Comparison of ENCODE assay signal across 8 cellular contexts in genomic region chr9:32525506-32525905, GRCh38. TPM values are rescaled to one million over a fixed set of nuclear protein-coding genes. Genes with fewer than 3 reads are reported as not detected.
DNase-seq lines count a peak whose midpoint lies in the region; ATAC-seq and TF ChIP-seq lines count a peak whose summit lies in the region.

No MANE protein-coding gene starts in this region.

- CTCF ChIA-PET in activated CD4-positive, alpha-beta T cell treated with anti-CD3 and anti-CD28 coated beads, Interleukin-2, amount 10 ng/mL, durations not matched to agents 7 days and 5 days (lab: Charles Lee): interaction anchor here (1.0 to 2.6 kb wide), 13 partner anchors 9 to 146 kb away, joined by 3 to 13 read pairs (median 4); partner anchors contain the start of gene NDUFB6
- CTCF ChIA-PET in activated CD8-positive, alpha-beta T cell treated with anti-CD3 and anti-CD28 coated beads, Interleukin-2, amount 10 ng/mL, durations not matched to agents 7 days and 5 days (lab: Charles Lee): interaction anchor here (1.0 to 3.0 kb wide), 15 partner anchors 8 to 434 kb away, joined by 3 to 53 read pairs (median 4); partner anchors contain the start of genes ACO1, NDUFB6 and SMIM27

- POLR2A ChIA-PET in activated CD4-positive, alpha-beta T cell treated with anti-CD3 and anti-CD28 coated beads, Interleukin-2, amount 10 ng/mL, durations not matched to agents 7 days and 5 days (lab: Charles Lee): interaction anchor here (0.6 to 2.5 kb wide), 2 partner anchors 18 to 25 kb away, joined by 3 to 7 read pairs; no protein-coding TSS in a partner anchor
- POLR2A ChIA-PET in activated CD8-positive, alpha-beta T cell treated with anti-CD3 and anti-CD28 coated beads, Interleukin-2, amount 10 ng/mL, durations not matched to agents 7 days and 5 days (lab: Charles Lee): interaction anchor here (0.5 to 3.7 kb wide), 13 partner anchors 19 to 1178 kb away, joined by 3 to 44 read pairs (median 3); partner anchors contain the start of genes ACO1, DNAJA1, SMIM27 and TOPORS

- H3K9me3 Mint-ChIP-seq in activated CD4-positive, alpha-beta T cell treated with anti-CD3 and anti-CD28 coated beads, Interleukin-2, amount 10 ng/mL, durations not matched to agents 7 days and 5 days: peaks cover 24% of the 10 kb centered on the region
- H3K9me3 Mint-ChIP-seq in activated CD8-positive, alpha-beta T cell treated with anti-CD3 and anti-CD28 coated beads, Interleukin-2, amount 10 ng/mL, durations not matched to agents 7 days and 5 days (ENCODE audit: insufficient read depth): no peaks in the 10 kb centered on the region

- intact Hi-C loops in left cardiac atrium (cut with DNase I): no loop called here

- peaks cover 51% of the 10 kb centered on the region for H3K4me1 Mint-ChIP-seq in activated CD4-positive, alpha-beta T cell treated with anti-CD3 and anti-CD28 coated beads, Interleukin-2, amount 10 ng/mL, durations not matched to agents 7 days and 5 days
- peaks cover 59% of the 10 kb centered on the region for H3K4me1 Mint-ChIP-seq in activated CD8-positive, alpha-beta T cell treated with anti-CD3 and anti-CD28 coated beads, Interleukin-2, amount 10 ng/mL, durations not matched to agents 7 days and 5 days (ENCODE audit: low read depth)

- peak; percentile 14 for ATAC-seq in HG03469 (IDR thresholded peaks at IDR 0.05; ENCODE audit: unreplicated experiment)
- ATAC-seq in activated CD8-positive, alpha-beta T cell treated with anti-CD3 and anti-CD28 coated beads, Interleukin-2, amount 10 ng/mL, durations not matched to agents 7 days and 5 days: peak; percentile 26
- peak; percentile 10 to 45 for ATAC-seq in left cardiac atrium

- no peak for DNase-seq in activated CD4-positive, alpha-beta T cell treated with anti-CD3 and anti-CD28 coated beads, Interleukin-2, amount 10 ng/mL, durations not matched to agents 7 days and 5 days
- no peak for DNase-seq in activated CD4-positive, alpha-beta T cell treated with anti-CD3 and anti-CD28 coated beads for 4 hours
- no peak for DNase-seq in activated CD8-positive, alpha-beta T cell treated with anti-CD3 and anti-CD28 coated beads, Interleukin-2, amount 10 ng/mL, durations not matched to agents 7 days and 5 days
- no peak for DNase-seq in left cardiac atrium
- no peak for DNase-seq in retinal pigment epithelial cell (ENCODE audit: low read depth)
- no peak for DNase-seq in NCI-H2107 treated with DMSO at 0.1 percent for 48 hours (lab: John Stamatoyannopoulos, UW; ENCODE audit: unreplicated experiment)
- no peak for DNase-seq in GDM1 (lab: John Stamatoyannopoulos, UW)

- H3K4me3 ChIP-seq in retinal pigment epithelial cell (ENCODE audit: low read length): peak overlapping the region; percentile 59

- H3K4me3 Mint-ChIP-seq in activated CD4-positive, alpha-beta T cell treated with anti-CD3 and anti-CD28 coated beads, Interleukin-2, amount 10 ng/mL, durations not matched to agents 7 days and 5 days: peak overlapping the region; percentile 93
- peak overlapping the region; percentile 98 for H3K4me3 Mint-ChIP-seq in activated CD8-positive, alpha-beta T cell treated with anti-CD3 and anti-CD28 coated beads, Interleukin-2, amount 10 ng/mL, durations not matched to agents 7 days and 5 days

- peaks cover 46% of the 10 kb centered on the region for H3K36me3 Mint-ChIP-seq in activated CD4-positive, alpha-beta T cell treated with anti-CD3 and anti-CD28 coated beads, Interleukin-2, amount 10 ng/mL, durations not matched to agents 7 days and 5 days (ENCODE audit: low read depth)
- H3K36me3 Mint-ChIP-seq in activated CD8-positive, alpha-beta T cell treated with anti-CD3 and anti-CD28 coated beads, Interleukin-2, amount 10 ng/mL, durations not matched to agents 7 days and 5 days (ENCODE audit: low read depth): peaks cover 45% of the 10 kb centered on the region

- no peak for TF ChIP-seq CTCF in retinal pigment epithelial cell (conservative IDR thresholded peaks at IDR 0.05; ENCODE audit: low read depth, low read length)

- H3K27me3 Mint-ChIP-seq in activated CD4-positive, alpha-beta T cell treated with anti-CD3 and anti-CD28 coated beads, Interleukin-2, amount 10 ng/mL, durations not matched to agents 7 days and 5 days: no peaks in the 10 kb centered on the region
- no peaks in the 10 kb centered on the region for H3K27me3 Mint-ChIP-seq in activated CD8-positive, alpha-beta T cell treated with anti-CD3 and anti-CD28 coated beads, Interleukin-2, amount 10 ng/mL, durations not matched to agents 7 days and 5 days (ENCODE audit: low read depth)

- H3K27ac Mint-ChIP-seq in activated CD4-positive, alpha-beta T cell treated with anti-CD3 and anti-CD28 coated beads, Interleukin-2, amount 10 ng/mL, durations not matched to agents 7 days and 5 days: peak overlapping the region; percentile 96
- H3K27ac Mint-ChIP-seq in activated CD8-positive, alpha-beta T cell treated with anti-CD3 and anti-CD28 coated beads, Interleukin-2, amount 10 ng/mL, durations not matched to agents 7 days and 5 days: peak overlapping the region; percentile 96

RNA-seq across cellular contexts. Expression of gene RIGI, which starts 0.5 kb away (rescaled TPM):
- 10 to 100 TPM; 26.9 to 28.5 TPM for total RNA-seq in activated CD4-positive, alpha-beta T cell treated with anti-CD3 and anti-CD28 coated beads, Interleukin-2, amount 10 ng/mL, durations not matched to agents 7 days and 5 days
- total RNA-seq in activated CD8-positive, alpha-beta T cell treated with anti-CD3 and anti-CD28 coated beads, Interleukin-2, amount 10 ng/mL, durations not matched to agents 7 days and 5 days: 10 to 100 TPM; 19.2 to 19.6 TPM
- 1 to 10 TPM; 4.1 to 6.6 TPM for total RNA-seq in left cardiac atrium

RNA-seq across cellular contexts. Expression of gene SMIM27, which starts 26.6 kb away (rescaled TPM):
- total RNA-seq in activated CD4-positive, alpha-beta T cell treated with anti-CD3 and anti-CD28 coated beads, Interleukin-2, amount 10 ng/mL, durations not matched to agents 7 days and 5 days: 10 to 100 TPM; 17.1 to 20.0 TPM
- 10 to 100 TPM; 15.6 to 17.1 TPM for total RNA-seq in activated CD8-positive, alpha-beta T cell treated with anti-CD3 and anti-CD28 coated beads, Interleukin-2, amount 10 ng/mL, durations not matched to agents 7 days and 5 days
- total RNA-seq in left cardiac atrium: 10 to 100 TPM; 15.1 to 17.9 TPM

RNA-seq across cellular contexts. Expression of gene TOPORS, which starts 26.9 kb away (rescaled TPM):
- 10 to 100 TPM; 12.7 to 15.1 TPM for total RNA-seq in activated CD4-positive, alpha-beta T cell treated with anti-CD3 and anti-CD28 coated beads, Interleukin-2, amount 10 ng/mL, durations not matched to agents 7 days and 5 days
- total RNA-seq in activated CD8-positive, alpha-beta T cell treated with anti-CD3 and anti-CD28 coated beads, Interleukin-2, amount 10 ng/mL, durations not matched to agents 7 days and 5 days: 10 to 100 TPM; 11.9 to 12.0 TPM
- 1 to 10 TPM; 8.5 to 9.5 TPM for total RNA-seq in left cardiac atrium

RNA-seq across cellular contexts. Expression of gene NDUFB6, which starts 47.5 kb away (rescaled TPM):
- 10 to 100 TPM; 35.5 to 44.9 TPM for total RNA-seq in activated CD4-positive, alpha-beta T cell treated with anti-CD3 and anti-CD28 coated beads, Interleukin-2, amount 10 ng/mL, durations not matched to agents 7 days and 5 days
- total RNA-seq in activated CD8-positive, alpha-beta T cell treated with anti-CD3 and anti-CD28 coated beads, Interleukin-2, amount 10 ng/mL, durations not matched to agents 7 days and 5 days: 10 to 100 TPM; 47.5 to 57.7 TPM
- total RNA-seq in left cardiac atrium: 100 to 1,000 TPM; 113 to 127 TPM
